Comparison of ENCODE assay signal across 25 cellular contexts in genomic region chr2:34242741-34243123, GRCh38.
A peak's percentile ranks its signal among the peaks of the same experiment; 100 is the strongest.
DNase-seq lines count a peak whose midpoint lies in the region; ATAC-seq and TF ChIP-seq lines count a peak whose summit lies in the region.
"Had no signal": no experiment of that assay in that cellular context is flagged by ENCODE, and none has a peak within 500 bp of the region (broad histone marks: within the 10 kb centered on the region; RNA-seq: fewer than 3 reads in every experiment).

No MANE protein-coding gene starts in this region.

- no peaks in the 10 kb centered on the region for H3K4me1 ChIP-seq in OCI-LY7 (ENCODE audit: insufficient read depth, low read length, poor library complexity, severe bottlenecking)
- H3K4me1 ChIP-seq: uterus had no signal

- H3K4me3 Mint-ChIP-seq in activated T-helper 2 cell treated with anti-CD3 and anti-CD28 coated beads, Interferon-gamma antibody, Interleukin-2, Interleukin-4, amounts not matched to agents 10 μg/mL and 5 μg/mL and 100 μg/mL, durations not matched to agents 14 hours and 24 hours and 36 hours (ENCODE audit: low read depth) = no peak overlapping the region
- H3K4me3 Mint-ChIP-seq: activated naive CD8-positive, alpha-beta T cell treated with anti-CD3 and anti-CD28 coated beads, Interleukin-2, amount 10 ng/mL, durations not matched to agents 7 days and 5 days; naive B cell had no signal

- H3K27ac Mint-ChIP-seq in activated T-helper 2 cell treated with anti-CD3 and anti-CD28 coated beads, Interferon-gamma antibody, Interleukin-2, Interleukin-4, amounts not matched to agents 10 μg/mL and 5 μg/mL and 100 μg/mL, durations not matched to agents 14 hours and 24 hours and 36 hours = no peak overlapping the region
- H3K27ac Mint-ChIP-seq: activated naive CD8-positive, alpha-beta T cell treated with anti-CD3 and anti-CD28 coated beads, Interleukin-2, amount 10 ng/mL, durations not matched to agents 7 days and 5 days; naive B cell had no signal

- no peaks in the 10 kb centered on the region for H3K27me3 Mint-ChIP-seq in activated T-helper 2 cell treated with anti-CD3 and anti-CD28 coated beads, Interferon-gamma antibody, Interleukin-2, Interleukin-4, amounts not matched to agents 10 μg/mL and 5 μg/mL and 100 μg/mL, durations not matched to agents 14 hours and 24 hours and 36 hours (ENCODE audit: low read depth)
- H3K27me3 Mint-ChIP-seq: activated naive CD8-positive, alpha-beta T cell treated with anti-CD3 and anti-CD28 coated beads, Interleukin-2, amount 10 ng/mL, durations not matched to agents 7 days and 5 days; naive B cell had no signal

- no TSS peak for BruUV-seq in OCI-LY7 (replicated peaks; lab: Mats Ljungman, UMichigan)

- no peaks in the 10 kb centered on the region for H3K36me3 Mint-ChIP-seq in activated T-helper 2 cell treated with anti-CD3 and anti-CD28 coated beads, Interferon-gamma antibody, Interleukin-2, Interleukin-4, amounts not matched to agents 10 μg/mL and 5 μg/mL and 100 μg/mL, durations not matched to agents 14 hours and 24 hours and 36 hours (ENCODE audit: low read depth)
- H3K36me3 Mint-ChIP-seq: activated naive CD8-positive, alpha-beta T cell treated with anti-CD3 and anti-CD28 coated beads, Interleukin-2, amount 10 ng/mL, durations not matched to agents 7 days and 5 days; naive B cell had no signal

- no peak overlapping the region for H3K4me2 ChIP-seq in OCI-LY7 (ENCODE audit: low read length)

- CTCF ChIA-PET in OCI-LY7 (lab: Charles Lee; ENCODE audit: unreplicated experiment) = no interaction called here

- ATAC-seq in left lobe of liver = peak; percentile 76
- ATAC-seq: right cardiac atrium had no signal

- H3K9me3 ChIP-seq in OCI-LY7 (ENCODE audit: low read length) = no peaks in the 10 kb centered on the region
- H3K9me3 ChIP-seq: uterus had no signal

- H3K79me2 ChIP-seq in OCI-LY7 (ENCODE audit: insufficient read depth, low read depth, low read length) = no peaks in the 10 kb centered on the region

- no peak overlapping the region for H3K27ac ChIP-seq in OCI-LY7 (ENCODE audit: low read depth, low read length, poor library complexity, severe bottlenecking)
- H3K27ac ChIP-seq: brain microvascular endothelial cell, C4-2B, coronary artery, HL-60, SK-N-MC, uterus had no signal

- no peaks in the 10 kb centered on the region for H3K4me1 Mint-ChIP-seq in activated T-helper 2 cell treated with anti-CD3 and anti-CD28 coated beads, Interferon-gamma antibody, Interleukin-2, Interleukin-4, amounts not matched to agents 10 μg/mL and 5 μg/mL and 100 μg/mL, durations not matched to agents 14 hours and 24 hours and 36 hours (ENCODE audit: low read depth)
- H3K4me1 Mint-ChIP-seq: activated naive CD8-positive, alpha-beta T cell treated with anti-CD3 and anti-CD28 coated beads, Interleukin-2, amount 10 ng/mL, durations not matched to agents 7 days and 5 days; naive B cell had no signal

- H2AFZ ChIP-seq in OCI-LY7 (ENCODE audit: low read length) = no peak overlapping the region

- H3K9me2 ChIP-seq in OCI-LY7 (ENCODE audit: insufficient read depth, low read length) = no peaks in the 10 kb centered on the region

- POLR2A ChIA-PET in OCI-LY7 (lab: Charles Lee) = interaction anchor here (0.8 kb wide), 1 partner anchor 10 kb away, joined by 5 read pairs; no protein-coding TSS in a partner anchor

- peak; percentile 91 for DNase-seq in NCI-H2171 (lab: John Stamatoyannopoulos, UW)
- DNase-seq in astrocyte of the hippocampus (ENCODE audit: low read depth, low spot score) = peak; percentile 80
- peak; percentile 79 for DNase-seq in left lobe of liver (ENCODE audit: low spot score)
- DNase-seq in renal cortical epithelial cell (ENCODE audit: low read depth) = peak; percentile 93
- DNase-seq in activated T-helper 2 cell treated with anti-CD3 and anti-CD28 coated beads, Interferon-gamma antibody, Interleukin-2, Interleukin-4, amounts not matched to agents 10 μg/mL and 5 μg/mL and 100 μg/mL, durations not matched to agents 14 hours and 24 hours and 36 hours (ENCODE audit: low spot score) = no peak
- no peak for DNase-seq in globus pallidus (ENCODE audit: low spot score)
- DNase-seq in AML-193 (lab: John Stamatoyannopoulos, UW) = no peak
- no peak for DNase-seq in OCI-LY7 (ENCODE audit: low spot score)
- DNase-seq: activated CD8-positive, alpha-beta memory T cell treated with anti-CD3 and anti-CD28 coated beads, Interleukin-2, amount 50 U/mL, for 4 hours; activated naive CD8-positive, alpha-beta T cell treated with anti-CD3 and anti-CD28 coated beads, Interleukin-2, amount 10 ng/mL, durations not matched to agents 7 days and 5 days; brain microvascular endothelial cell; GDM1; head of caudate nucleus; naive B cell; NCI-H1105; NCI-H2029 treated with DMSO at 0.1 percent for 48 hours; NCI-H446; right cardiac atrium; stimulated activated CD4-positive, alpha-beta T cell treated with anti-CD3 and anti-CD28 coated beads, Interleukin-15, amount 100 ng/mL, for 24 hours; T-helper 2 cell; uterus had no signal

- no peaks in the 10 kb centered on the region for H3K9me3 Mint-ChIP-seq in activated T-helper 2 cell treated with anti-CD3 and anti-CD28 coated beads, Interferon-gamma antibody, Interleukin-2, Interleukin-4, amounts not matched to agents 10 μg/mL and 5 μg/mL and 100 μg/mL, durations not matched to agents 14 hours and 24 hours and 36 hours
- H3K9me3 Mint-ChIP-seq: activated naive CD8-positive, alpha-beta T cell treated with anti-CD3 and anti-CD28 coated beads, Interleukin-2, amount 10 ng/mL, durations not matched to agents 7 days and 5 days had no signal

- intact Hi-C loops in activated T-helper 2 cell treated with anti-CD3 and anti-CD28 coated beads, Interferon-gamma antibody, Interleukin-2, Interleukin-4, amounts not matched to agents 10 μg/mL and 5 μg/mL and 100 μg/mL, durations not matched to agents 14 hours and 24 hours and 36 hours (cut with micrococcal nuclease) = no loop called here
- intact Hi-C loops in OCI-LY7 (cut with micrococcal nuclease; ENCODE audit: unreplicated experiment) = no loop called here

- no peaks in the 10 kb centered on the region for H3K36me3 ChIP-seq in OCI-LY7 (ENCODE audit: insufficient read depth, low read length)
- H3K36me3 ChIP-seq: brain microvascular endothelial cell, uterus had no signal

- no peaks in the 10 kb centered on the region for H4K20me1 ChIP-seq in OCI-LY7 (ENCODE audit: insufficient read depth, low read length)

- H3K4me3 ChIP-seq in OCI-LY7 (ENCODE audit: low read depth, low read length, poor library complexity, severe bottlenecking) = no peak overlapping the region
- H3K4me3 ChIP-seq: coronary artery, SK-N-MC, uterus had no signal

- no peak for TF ChIP-seq CTCF in OCI-LY7 (conservative IDR thresholded peaks at IDR 0.05; ENCODE audit: low read length)

Comparison
In these comparisons a context has a peak if more than half of its experiments do, and no peak if none do; other contexts are left out.
1. DNase-seq: peak in NCI-H2171 (single experiment), astrocyte of the hippocampus (single experiment), left lobe of liver (single experiment) and renal cortical epithelial cell (single experiment); none in activated T-helper 2 cell treated with anti-CD3 and anti-CD28 coated beads, Interferon-gamma antibody, Interleukin-2, Interleukin-4, amounts not matched to agents 10 μg/mL and 5 μg/mL and 100 μg/mL, durations not matched to agents 14 hours and 24 hours and 36 hours (single experiment), globus pallidus (single experiment), AML-193 (0 of 2) and OCI-LY7 (single experiment).